Comparison of ENCODE assay signal across 1 cellular context in genomic region chr2:163735692-163736432, GRCh38.
A peak's percentile ranks its signal among the peaks of the same experiment; 100 is the strongest.
TF ChIP-seq lines count a peak whose summit lies in the region.

Gene FIGN, minus strand, starts transcription at chr2:163736008. Its CDS starts 1,081 bp downstream, at chr2:163734927.

TF ChIP-seq in SK-N-SH, 30 proteins besides CTCF, POLR2A, EP300 and RAD21 (continued from another document):
- TF ChIP-seq GABPA (IDR thresholded peaks at IDR 0.05; ENCODE audit: low read depth) (no peak), ZBTB33 (IDR thresholded peaks at IDR 0.05; ENCODE audit: borderline replicate concordance, low read depth) (no peak), EZH2phosphoT487 (IDR thresholded peaks at IDR 0.05; ENCODE audit: borderline replicate concordance, low read depth) (no peak), USF1 (IDR thresholded peaks at IDR 0.05; ENCODE audit: borderline replicate concordance, low read depth) (no peak), RFX5 (IDR thresholded peaks at IDR 0.05; ENCODE audit: low read length) (no peak), JUND (IDR thresholded peaks at IDR 0.05) (no peak), NFIC (IDR thresholded peaks at IDR 0.05; ENCODE audit: borderline replicate concordance) (peak; percentile 67; the same call in 1 of the 2 replicates), MXI1 (IDR thresholded peaks at IDR 0.05; ENCODE audit: low read depth, low read length) (peak; percentile 74), MEF2A (IDR thresholded peaks at IDR 0.05; ENCODE audit: borderline replicate concordance, low read depth) (no peak), NRF1 (IDR thresholded peaks at IDR 0.05; ENCODE audit: low read depth, low read length) (peak; percentile 85), TCF12 (IDR thresholded peaks at IDR 0.05) (peak; percentile 84), IRF3 (IDR thresholded peaks at IDR 0.05; ENCODE audit: low read depth, low read length) (no peak), PBX3 (IDR thresholded peaks at IDR 0.05) (peak; percentile 58), USF2 (IDR thresholded peaks at IDR 0.05; ENCODE audit: borderline replicate concordance, low read depth, low read length) (no peak), FOSL2 (IDR thresholded peaks at IDR 0.05; ENCODE audit: borderline replicate concordance, low read depth) (no peak), YY1 (IDR thresholded peaks at IDR 0.05; ENCODE audit: low read depth) (peak; percentile 86), ELF1 (IDR thresholded peaks at IDR 0.05) (no peak), MAX (IDR thresholded peaks at IDR 0.05; ENCODE audit: low read depth) (peak; percentile 82), FOXJ3 (CRISPR knock-in tag; IDR thresholded peaks at IDR 0.05) (no peak), RCOR1 (IDR thresholded peaks at IDR 0.05; ENCODE audit: low read length) (peak; percentile 65; the same call in 1 of the 2 replicates)
